ENCODE assay signal across 20 cellular contexts in genomic region chr9:135032868-135033460, GRCh38. TPM values are rescaled to one million over a fixed set of nuclear protein-coding genes. Genes with fewer than 3 reads are reported as not detected.
DNase-seq lines count a peak whose midpoint lies in the region; ATAC-seq, FAIRE-seq and TF ChIP-seq lines count a peak whose summit lies in the region.
"Had no signal": no experiment of that assay in that cellular context is flagged by ENCODE, and none has a peak within 500 bp of the region (broad histone marks: within the 10 kb centered on the region; RNA-seq: fewer than 3 reads in every experiment).

No MANE protein-coding gene starts in this region.

- no peak overlapping the region for H3K56ac ChIP-seq in IMR-90 (ENCODE audit: extremely low read depth, insufficient read depth, low read length)

- no peak overlapping the region for H3K23ac ChIP-seq in IMR-90 (ENCODE audit: low read depth, low read length)

- BruUV-seq in IMR-90 (replicated peaks; lab: Mats Ljungman, UMichigan) = no TSS peak

- H3K36me3 ChIP-seq in IMR-90 (ENCODE audit: control insufficient read depth, insufficient read depth, low read length) (no peaks in the 10 kb centered on the region), kidney (ENCODE audit: control insufficient read depth in 1 of 2, insufficient read depth in 2 of 2, low read length in 2 of 2) (no peaks in the 10 kb centered on the region), spleen (no peaks in the 10 kb centered on the region)
- H3K36me3 ChIP-seq: Peyer's patch had no signal

- H4K91ac ChIP-seq in IMR-90 (ENCODE audit: insufficient read depth, low read depth, low read length) = no peak overlapping the region

- no peak overlapping the region for H3K4me2 ChIP-seq in IMR-90 (ENCODE audit: low read depth, low read length)

- ATAC-seq in IMR-90 (ENCODE audit: low read depth) (no peak), HG02610 (IDR thresholded peaks at IDR 0.05; ENCODE audit: unreplicated experiment) (no peak)

- no peak for TF ChIP-seq RAD21 in IMR-90 (IDR thresholded peaks at IDR 0.05; ENCODE audit: low read length)

- H3K27ac Mint-ChIP-seq in activated naive CD4-positive, alpha-beta T cell treated with anti-CD3 and anti-CD28 coated beads, Interleukin-2, amount 50 U/mL, for 24 hours = peak overlapping the region; percentile 55
- H3K27ac Mint-ChIP-seq: CD4-positive, CD25-positive, alpha-beta regulatory T cell; HFFc6 had no signal

- H2AK9ac ChIP-seq in IMR-90 (replicated peaks; ENCODE audit: low read depth, low read length, poor library complexity) = no peak overlapping the region

- FAIRE-seq in kidney (lab: Jason Lieb, UNC) = no peak
- FAIRE-seq: G401.6, GM12891 had no signal

- POLR2A ChIA-PET in IMR-90 (lab: Charles Lee; ENCODE audit: unreplicated experiment) = no interaction called here

- H2AK5ac ChIP-seq in IMR-90 (ENCODE audit: low read depth, low read length) = no peak overlapping the region

- no peak overlapping the region for H2BK5ac ChIP-seq in IMR-90 (ENCODE audit: low read depth, low read length, poor library complexity, severe bottlenecking)

- no peak overlapping the region for H3K4ac ChIP-seq in IMR-90 (ENCODE audit: low read depth, low read length)

- in situ Hi-C loops in IMR-90 (cut with MboI; ENCODE audit: low sequenced_read_pairs) = no loop called here

- no peak overlapping the region for H2BK120ac ChIP-seq in IMR-90 (ENCODE audit: low read depth, low read length)

- H2BK15ac ChIP-seq in IMR-90 (ENCODE audit: low read depth, low read length) = no peak overlapping the region

- TF ChIP-seq CTCF in IMR-90 (conservative IDR thresholded peaks at IDR 0.05; ENCODE audit: low read depth, low read length) (no peak), kidney (IDR thresholded peaks at IDR 0.05; ENCODE audit: borderline replicate concordance, extremely low read depth, insufficient read depth) (no peak), spleen (IDR thresholded peaks at IDR 0.05 in 8 of 11, conservative IDR thresholded peaks at IDR 0.05 in 3 of 11) (no peak), foreskin fibroblast (IDR thresholded peaks at IDR 0.05; ENCODE audit: low read depth, low read length) (no peak)

- TF ChIP-seq POLR2A in IMR-90 (IDR thresholded peaks at IDR 0.05; ENCODE audit: low read depth, low read length) = no peak
- TF ChIP-seq POLR2A in spleen (IDR thresholded peaks at IDR 0.05) = no peak

- no peak overlapping the region for H3K14ac ChIP-seq in IMR-90 (replicated peaks; ENCODE audit: low read depth, low read length)

- WGBS in IMR-90 (ENCODE audit: extremely low coverage in 2 of 2, insufficient read length in 1 of 2), 2 experiments = 80% methylated on average over 1 of the region's 22 CpGs; no CpG with 5 or more reads in 1 of the 2 experiments
- WGBS in spleen, 5 donors = 78 to 90% (median 87%) methylated on average over 21 to 22 of the region's 22 CpGs

- H4K5ac ChIP-seq in IMR-90 (ENCODE audit: low read depth, low read length) = no peak overlapping the region

- H3K4me1 ChIP-seq in IMR-90 (ENCODE audit: control insufficient read depth, insufficient read depth, low read length) = no peaks in the 10 kb centered on the region
- no peaks in the 10 kb centered on the region for H3K4me1 ChIP-seq in kidney (ENCODE audit: control insufficient read depth in 1 of 2, insufficient read depth in 1 of 2, low read depth in 1 of 2, low read length in 2 of 2)
- H3K4me1 ChIP-seq in spleen = no peaks in the 10 kb centered on the region
- H3K4me1 ChIP-seq: Peyer's patch had no signal

- no peak overlapping the region for H3K9ac ChIP-seq in IMR-90 (ENCODE audit: low read depth, low read length)
- no peak overlapping the region for H3K9ac ChIP-seq in kidney (ENCODE audit: low read length in 2 of 2)

- no peaks in the 10 kb centered on the region for H3K27me3 Mint-ChIP-seq in activated naive CD4-positive, alpha-beta T cell treated with anti-CD3 and anti-CD28 coated beads, Interleukin-2, amount 50 U/mL, for 24 hours
- H3K27me3 Mint-ChIP-seq: CD4-positive, CD25-positive, alpha-beta regulatory T cell had no signal

- no peaks in the 10 kb centered on the region for H3K9me1 ChIP-seq in IMR-90 (ENCODE audit: insufficient read depth, low read length)

- H3K18ac ChIP-seq in IMR-90 (ENCODE audit: low read depth, low read length) = no peak overlapping the region

- no peak overlapping the region for H3K4me3 Mint-ChIP-seq in activated naive CD4-positive, alpha-beta T cell treated with anti-CD3 and anti-CD28 coated beads, Interleukin-2, amount 50 U/mL, for 24 hours
- H3K4me3 Mint-ChIP-seq: CD4-positive, CD25-positive, alpha-beta regulatory T cell; HFFc6 had no signal

- no peak overlapping the region for H3K4me3 ChIP-seq in IMR-90 (ENCODE audit: insufficient read depth, low read depth, low read length)
- H3K4me3 ChIP-seq in kidney (ENCODE audit: low read length in 2 of 2) = no peak overlapping the region
- no peak overlapping the region for H3K4me3 ChIP-seq in spleen
- no peak overlapping the region for H3K4me3 ChIP-seq in foreskin fibroblast (ENCODE audit: low read depth in 1 of 2, low read length in 2 of 2)
- H3K4me3 ChIP-seq: Peyer's patch had no signal

- H3K4me1 Mint-ChIP-seq in activated naive CD4-positive, alpha-beta T cell treated with anti-CD3 and anti-CD28 coated beads, Interleukin-2, amount 50 U/mL, for 24 hours = no peaks in the 10 kb centered on the region
- H3K4me1 Mint-ChIP-seq: CD4-positive, CD25-positive, alpha-beta regulatory T cell had no signal

- no peak overlapping the region for H2AFZ ChIP-seq in IMR-90 (replicated peaks; ENCODE audit: low read length, poor library complexity)

- intact Hi-C loops in IMR-90 (cut with micrococcal nuclease) = no loop called here
- intact Hi-C loops in kidney (cut with DNase I) = no loop called here
- intact Hi-C loops in spleen (cut with DNase I; ENCODE audit: low total_unique reads) = no loop called here

- CTCF ChIA-PET in IMR-90 (lab: Yijun Ruan, JAX) = no interaction called here

- no peak overlapping the region for H4K8ac ChIP-seq in IMR-90 (ENCODE audit: low read depth in 2 of 2, low read length in 2 of 2)

- no peaks in the 10 kb centered on the region for H3K9me3 Mint-ChIP-seq in activated naive CD4-positive, alpha-beta T cell treated with anti-CD3 and anti-CD28 coated beads, Interleukin-2, amount 50 U/mL, for 24 hours
- H3K9me3 Mint-ChIP-seq: HFFc6 had no signal

- no peak overlapping the region for H3K27ac ChIP-seq in IMR-90 (ENCODE audit: insufficient read depth, low read length)
- no peak overlapping the region for H3K27ac ChIP-seq in kidney (ENCODE audit: low read depth in 2 of 2, low read length in 2 of 2)
- no peak overlapping the region for H3K27ac ChIP-seq in spleen
- H3K27ac ChIP-seq: Peyer's patch had no signal

- peaks cover 1% of the 10 kb centered on the region; the same call in 1 of the 2 replicates for H3K27me3 ChIP-seq in IMR-90 (ENCODE audit: control insufficient read depth, insufficient read depth, low read length)
- peaks cover 0 to 42% (median 0%) of the 10 kb centered on the region in 7 donors for H3K27me3 ChIP-seq in spleen (replicated peaks in 1 of 7)
- H3K27me3 ChIP-seq: Peyer's patch had no signal

- DNase-seq in activated naive CD4-positive, alpha-beta T cell (lab: John Stamatoyannopoulos, UW) = no peak
- DNase-seq in IMR-90 = no peak
- DNase-seq in kidney = peak; percentile 56
- peak; percentile 50 for DNase-seq in spleen
- DNase-seq in foreskin fibroblast = no peak
- DNase-seq: Calu3; CD4-positive, CD25-positive, alpha-beta regulatory T cell; GOT3; HFFc6; Kasumi-1; NCI-H1930; NCI-H2171; NCI-H446 treated with DMSO at 0.1 percent for 48 hours; NCI-H774; SIG-M5 had no signal

- H3K9me3 ChIP-seq in IMR-90 (ENCODE audit: control insufficient read depth, insufficient read depth, low read length) (no peaks in the 10 kb centered on the region), kidney (ENCODE audit: control insufficient read depth in 1 of 2, low read length in 2 of 2) (no peaks in the 10 kb centered on the region), spleen (no peaks in the 10 kb centered on the region)
- H3K9me3 ChIP-seq: Peyer's patch had no signal

- H3K79me1 ChIP-seq in IMR-90 (ENCODE audit: low read depth in 1 of 2, low read length in 2 of 2) = no peaks in the 10 kb centered on the region

- no peaks in the 10 kb centered on the region for H4K20me1 ChIP-seq in IMR-90 (ENCODE audit: insufficient read depth, low read length)

- no peak overlapping the region for H2BK20ac ChIP-seq in IMR-90 (ENCODE audit: low read depth, low read length)

- no peaks in the 10 kb centered on the region for H3K36me3 Mint-ChIP-seq in activated naive CD4-positive, alpha-beta T cell treated with anti-CD3 and anti-CD28 coated beads, Interleukin-2, amount 50 U/mL, for 24 hours
- H3K36me3 Mint-ChIP-seq: CD4-positive, CD25-positive, alpha-beta regulatory T cell had no signal

- dilution Hi-C loops in IMR-90 (cut with HindIII; ENCODE audit: low sequenced_read_pairs, unreplicated experiment) = no loop called here

TF ChIP-seq in IMR-90, 13 proteins besides CTCF, POLR2A, EP300 and RAD21:
- no peak for TF ChIP-seq ELK1 (IDR thresholded peaks at IDR 0.05; ENCODE audit: borderline replicate concordance, low read depth, low read length)
- TF ChIP-seq CHD1 (IDR thresholded peaks at IDR 0.05; ENCODE audit: low read depth, low read length) = no peak
- TF ChIP-seq MAFK (IDR thresholded peaks at IDR 0.05; ENCODE audit: low read depth, low read length) = peak; percentile 21; the same call in 1 of the 2 replicates
- no peak for TF ChIP-seq SMC3 (IDR thresholded peaks at IDR 0.05; ENCODE audit: low read depth, low read length)
- TF ChIP-seq NFE2L2 (IDR thresholded peaks at IDR 0.05; ENCODE audit: low read depth, low read length) = no peak
- TF ChIP-seq MXI1 (IDR thresholded peaks at IDR 0.05; ENCODE audit: borderline replicate concordance, low read depth, low read length) = no peak

RNA-seq across cellular contexts. Expression of gene OLFM1, which starts 54.5 kb away (rescaled TPM):
- total RNA-seq in IMR-90 (2012; rRNA removed) = 0.28 and 0.36 TPM in 2 replicates
- polyA plus RNA-seq in IMR-90 (2012; rRNA removed) = 0.23 and 0.38 TPM in 2 replicates
- polyA plus RNA-seq in IMR-90 (2012; cell fraction: cytosol; rRNA removed) = 0.23 and 0.24 TPM in 2 replicates
- polyA plus RNA-seq in IMR-90 (2012; cell fraction: nucleus; rRNA removed; ENCODE audit: low replicate concordance) = 0.11 and 0.25 TPM in 2 replicates
- 33.7 TPM for total RNA-seq in kidney
- 2.9 TPM for polyA plus RNA-seq in kidney (ENCODE audit: insufficient read depth, low read depth, low replicate concordance)
- total RNA-seq in spleen = 100 to 1,000 TPM in 1 of 7 donors, 10 to 100 TPM in 6; 40.9 to 109 (median 47.1) TPM
- polyA plus RNA-seq in spleen = 10 to 100 TPM in 2 of 3 donors, 1 to 10 TPM in 1; 5.9 to 22.3 (median 16.8) TPM
- total RNA-seq: CD4-positive, CD25-positive, alpha-beta regulatory T cell had no signal
- polyA plus RNA-seq: CD4-positive, CD25-positive, alpha-beta regulatory T cell had no signal

Comparison
In these comparisons a context has a peak if more than half of its experiments do, and no peak if none do; other contexts are left out.
1. DNase-seq: peak in kidney (single experiment) and spleen (single experiment); none in activated naive CD4-positive, alpha-beta T cell (0 of 4), IMR-90 (single experiment) and foreskin fibroblast (0 of 2).
2. RNA of gene OLFM1, which starts 54.5 kb away (total RNA-seq): 40.9 to 109 TPM in spleen and 33.7 TPM in kidney (single experiment); 0.28 to 0.36 TPM in IMR-90; every median in the first group is over 10 times any median in the second.